In genomic region chr19:15303105-15303780, GRCh38 we compare ENCODE assay signal across 10 cellular contexts. TPM values are rescaled to one million over a fixed set of nuclear protein-coding genes. Genes with fewer than 3 reads are reported as not detected.
DNase-seq lines count a peak whose midpoint lies in the region; ATAC-seq lines count a peak whose summit lies in the region.
"Had no signal": no experiment of that assay in that cellular context is flagged by ENCODE, and none has a peak within 500 bp of the region (broad histone marks: within the 10 kb centered on the region; RNA-seq: fewer than 3 reads in every experiment).

No MANE protein-coding gene starts in this region.

- no peaks in the 10 kb centered on the region for H3K36me3 ChIP-seq in stomach smooth muscle (ENCODE audit: control insufficient read depth in 2 of 2, insufficient read depth in 2 of 2, low read length in 2 of 2)
- H3K36me3 ChIP-seq: suprapubic skin had no signal

- peak overlapping the region; percentile 94 for H3K27ac Mint-ChIP-seq in activated T-cell treated with anti-CD3 and anti-CD28 coated beads, Interleukin-2, amount 50 U/mL, for 24 hours
- H3K27ac Mint-ChIP-seq in activated naive CD8-positive, alpha-beta T cell = peak overlapping the region; percentile 93

- H3K36me3 Mint-ChIP-seq in activated T-cell treated with anti-CD3 and anti-CD28 coated beads, Interleukin-2, amount 50 U/mL, for 24 hours (ENCODE audit: low read depth) = peaks cover 20% of the 10 kb centered on the region
- peaks cover 2% of the 10 kb centered on the region for H3K36me3 Mint-ChIP-seq in activated naive CD8-positive, alpha-beta T cell

- H3K9ac ChIP-seq in stomach smooth muscle (ENCODE audit: low read length in 2 of 2) = no peak overlapping the region

- H3K27me3 Mint-ChIP-seq in activated T-cell treated with anti-CD3 and anti-CD28 coated beads, Interleukin-2, amount 50 U/mL, for 24 hours = no peaks in the 10 kb centered on the region
- no peaks in the 10 kb centered on the region for H3K27me3 Mint-ChIP-seq in activated naive CD8-positive, alpha-beta T cell

- H3K27ac ChIP-seq in stomach smooth muscle (ENCODE audit: low read length) = peak overlapping the region; percentile 76
- H3K27ac ChIP-seq: HL-60 had no signal

- H3K4me3 Mint-ChIP-seq in activated T-cell treated with anti-CD3 and anti-CD28 coated beads, Interleukin-2, amount 50 U/mL, for 24 hours = peak overlapping the region; percentile 32
- peak overlapping the region; percentile 17 for H3K4me3 Mint-ChIP-seq in activated naive CD8-positive, alpha-beta T cell

- H3K4me1 Mint-ChIP-seq in activated T-cell treated with anti-CD3 and anti-CD28 coated beads, Interleukin-2, amount 50 U/mL, for 24 hours (ENCODE audit: low read depth) = peaks cover 92% of the 10 kb centered on the region
- peaks cover 84% of the 10 kb centered on the region for H3K4me1 Mint-ChIP-seq in activated naive CD8-positive, alpha-beta T cell (ENCODE audit: low read depth)

- H3K9me3 ChIP-seq in stomach smooth muscle (ENCODE audit: control insufficient read depth in 2 of 2, low read length in 2 of 2) = no peaks in the 10 kb centered on the region
- H3K9me3 ChIP-seq: suprapubic skin had no signal

- no peak for DNase-seq in activated T-cell treated with anti-CD3 and anti-CD28 coated beads, Interleukin-2, amount 50 U/mL, for 24 hours
- DNase-seq in activated T-cell treated with anti-CD3 and anti-CD28 coated beads for 4 hours (no peak), left lobe of liver (ENCODE audit: low spot score) (no peak), NCI-H774 (lab: John Stamatoyannopoulos, UW) (no peak), superior temporal gyrus (ENCODE audit: extremely low spot score) (no peak)

- H3K4me1 ChIP-seq in stomach smooth muscle (ENCODE audit: control insufficient read depth, insufficient read depth, low read length) = peaks cover 52% of the 10 kb centered on the region

- no peaks in the 10 kb centered on the region for H3K27me3 ChIP-seq in stomach smooth muscle (ENCODE audit: control insufficient read depth in 1 of 2, insufficient read depth in 2 of 2, low read length in 2 of 2)
- H3K27me3 ChIP-seq: suprapubic skin had no signal

- H3K9me3 Mint-ChIP-seq in activated T-cell treated with anti-CD3 and anti-CD28 coated beads, Interleukin-2, amount 50 U/mL, for 24 hours = no peaks in the 10 kb centered on the region
- H3K9me3 Mint-ChIP-seq in activated naive CD8-positive, alpha-beta T cell (ENCODE audit: low read depth) = no peaks in the 10 kb centered on the region

- peak overlapping the region in 1 of 2 donors; percentile 17 for H3K4me3 ChIP-seq in stomach smooth muscle (ENCODE audit: low read length in 2 of 2)
- H3K4me3 ChIP-seq: suprapubic skin had no signal

- ATAC-seq in left lobe of liver = peak; percentile 6
- no peak for ATAC-seq in GM19463 (IDR thresholded peaks at IDR 0.05; ENCODE audit: unreplicated experiment)

RNA-seq across cellular contexts. Expression of gene BRD4, which starts 29.1 kb away (rescaled TPM):
- total RNA-seq in left lobe of liver = 46.1 TPM
